18 cellular contexts compared by ENCODE assay signal in the genomic region with DNA sequence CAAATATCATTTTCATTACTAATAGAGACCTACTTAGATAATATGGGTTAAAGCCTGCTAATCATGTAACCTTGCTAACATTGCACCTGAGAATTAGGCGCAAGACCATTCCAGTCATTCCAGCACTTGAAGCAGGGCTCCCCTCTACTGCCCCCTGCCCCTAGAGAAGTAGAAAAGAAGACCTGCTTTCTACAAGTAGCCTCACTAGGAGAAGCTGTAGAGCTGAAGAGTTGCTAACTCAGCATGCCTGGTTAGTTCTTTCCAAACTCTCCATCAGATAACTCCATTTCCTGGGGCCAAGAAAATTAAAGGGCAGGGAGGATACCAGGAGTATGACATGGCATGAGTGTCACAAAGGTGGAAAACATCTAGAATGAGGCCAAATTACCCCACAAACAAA. TPM values are rescaled to one million over a fixed set of nuclear protein-coding genes. Genes with fewer than 3 reads are reported as not detected.
"Had no signal": no experiment of that assay in that cellular context is flagged by ENCODE, and none has a peak within 500 bp of the region (broad histone marks: within the 10 kb centered on the region; RNA-seq: fewer than 3 reads in every experiment).

No MANE protein-coding gene starts in this region.

RNA-seq across cellular contexts. Expression of gene DEFB131A, which starts 14.2 kb away (rescaled TPM):
- total RNA-seq: activated B cell treated with CpG ODN at 0.5 μM for 24 hours; activated CD8-positive, alpha-beta T cell treated with anti-CD3 and anti-CD28 coated beads for 36 hours; activated T-cell treated with anti-CD3 and anti-CD28 coated beads, Interleukin-2, amount 50 U/mL, for 4 hours; activated T-helper 17 cell treated with anti-CD3 and anti-CD28 coated beads, Interleukin-2, amount 50 U/mL, for 72 hours; astrocyte; bronchial epithelial cell; cardiac septum; cerebellum; dorsolateral prefrontal cortex; esophagus squamous epithelium; fibroblast of lung; fibroblast of villous mesenchyme; gastroesophageal sphincter; glomerular endothelial cell; T-cell; T-helper 2 cell treated with Interferon-gamma antibody and Interleukin-4, amounts not matched to agents 100 ng/mL and 5 ng/mL, for 36 hours had no signal
- polyA plus RNA-seq: adipose tissue, esophagus, fibroblast of lung had no signal
